ENCODE assay signal across 8 cellular contexts in genomic region chr6:32113386-32114352, GRCh38. TPM values are rescaled to one million over a fixed set of nuclear protein-coding genes. Genes with fewer than 3 reads are reported as not detected.
DNase-seq lines count a peak whose midpoint lies in the region; ATAC-seq and TF ChIP-seq lines count a peak whose summit lies in the region.

No MANE protein-coding gene starts in this region.

- no peaks in the 10 kb centered on the region for H3K9me3 Mint-ChIP-seq in activated T-helper 17 cell treated with anti-CD3 and anti-CD28 coated beads, Interleukin-2, amount 50 U/mL, for 72 hours

- H3K36me3 Mint-ChIP-seq in activated T-helper 17 cell treated with anti-CD3 and anti-CD28 coated beads, Interleukin-2, amount 50 U/mL, for 72 hours (ENCODE audit: low read depth): peaks cover 41% of the 10 kb centered on the region

- H3K27me3 ChIP-seq in osteoblast (ENCODE audit: insufficient read depth, low read length): peaks cover 19% of the 10 kb centered on the region

- H4K20me1 ChIP-seq in osteoblast (ENCODE audit: insufficient read depth, low read length): peaks cover 5% of the 10 kb centered on the region

- H3K36me3 ChIP-seq in osteoblast (ENCODE audit: insufficient read depth, low read length): peaks cover 22% of the 10 kb centered on the region

- peak overlapping the region; percentile 86 for H3K27ac ChIP-seq in osteoblast (ENCODE audit: low read depth, low read length)

- H2AFZ ChIP-seq in osteoblast (ENCODE audit: low read length): no peak overlapping the region

- no peaks in the 10 kb centered on the region for H3K79me2 ChIP-seq in osteoblast (ENCODE audit: insufficient read depth, low read length)

- H3K4me3 Mint-ChIP-seq in activated T-helper 17 cell treated with anti-CD3 and anti-CD28 coated beads, Interleukin-2, amount 50 U/mL, for 72 hours: no peak overlapping the region

- H3K4me1 ChIP-seq in osteoblast (ENCODE audit: insufficient read depth, low read length): peaks cover 26% of the 10 kb centered on the region

- peak overlapping the region; percentile 15 for H3K27ac Mint-ChIP-seq in activated T-helper 17 cell treated with anti-CD3 and anti-CD28 coated beads, Interleukin-2, amount 50 U/mL, for 72 hours

- no peak overlapping the region for H3K4me3 ChIP-seq in osteoblast (ENCODE audit: insufficient read depth, low read length)

- peak overlapping the region; percentile 31 for H3K4me2 ChIP-seq in osteoblast (ENCODE audit: insufficient read depth, low read length)

- H3K27me3 Mint-ChIP-seq in activated T-helper 17 cell treated with anti-CD3 and anti-CD28 coated beads, Interleukin-2, amount 50 U/mL, for 72 hours: peaks cover 4% of the 10 kb centered on the region

- intact Hi-C loops in head of caudate nucleus (cut with DNase I): no loop called here

- in situ Hi-C loops in G401 (cut with HindIII; ENCODE audit: low sequenced_read_pairs): no loop called here

- peaks cover 10% of the 10 kb centered on the region for H3K4me1 Mint-ChIP-seq in activated T-helper 17 cell treated with anti-CD3 and anti-CD28 coated beads, Interleukin-2, amount 50 U/mL, for 72 hours

- DNase-seq in G401 (ENCODE audit: low spot score) (peak; percentile 58), head of caudate nucleus (peak in 36 of 42 donors; percentile 14 to 83 (median 52)), osteoblast (ENCODE audit: insufficient read length, low spot score, missing footprints) (peak; percentile 98), LoVo (ENCODE audit: low spot score) (no peak)
- no peak for DNase-seq in activated naive CD4-positive, alpha-beta T cell (lab: John Stamatoyannopoulos, UW)
- DNase-seq in activated CD4-positive, alpha-beta T cell treated with anti-CD3 and anti-CD28 coated beads, Interleukin-2, amount 50 U/mL, for 48 hours: no peak

- ATAC-seq in activated T-helper 17 cell treated with anti-CD3 and anti-CD28 coated beads, Interleukin-2, amount 50 U/mL, for 72 hours (replicated peaks): no peak
- ATAC-seq in GM21786 (IDR thresholded peaks at IDR 0.05; ENCODE audit: unreplicated experiment): no peak

- H3K9me3 ChIP-seq in osteoblast (ENCODE audit: low read depth, low read length): no peaks in the 10 kb centered on the region

- TF ChIP-seq CTCF in osteoblast (IDR thresholded peaks at IDR 0.05; ENCODE audit: extremely low read depth, low read depth, low read length): peak; percentile 85

RNA-seq across cellular contexts. Expression of gene TNXB, which starts 4.5 kb away (rescaled TPM):
- under 0.01 TPM in 1 of 2 replicates, not detected in the other for total RNA-seq in G401 (2014; rRNA removed; shearing (Covaris generic))
- total RNA-seq in activated T-helper 17 cell treated with anti-CD3 and anti-CD28 coated beads, Interleukin-2, amount 50 U/mL, for 72 hours: 10 to 100 TPM in 1 of 2 donors, 1 to 10 TPM in 1; 7.2 to 26.8 TPM
- 8.3 and 11.9 TPM in 2 replicates for total RNA-seq in osteoblast

RNA-seq across cellular contexts. Expression of gene ATF6B, which starts 14.4 kb away (rescaled TPM):
- 21.1 and 23.1 TPM in 2 replicates for total RNA-seq in G401 (2014; rRNA removed; shearing (Covaris generic))
- total RNA-seq in activated T-helper 17 cell treated with anti-CD3 and anti-CD28 coated beads, Interleukin-2, amount 50 U/mL, for 72 hours: 10 to 100 TPM; 73.4 to 99.9 TPM
- total RNA-seq in osteoblast: 27.5 and 30.1 TPM in 2 replicates

RNA-seq across cellular contexts. Expression of gene FKBPL, which starts 16.4 kb away (rescaled TPM):
- total RNA-seq in G401 (2014; rRNA removed; shearing (Covaris generic)): 9.5 and 20.2 TPM in 2 replicates
- 1 to 10 TPM; 7.4 to 9.3 TPM for total RNA-seq in activated T-helper 17 cell treated with anti-CD3 and anti-CD28 coated beads, Interleukin-2, amount 50 U/mL, for 72 hours
- 9.8 and 11.5 TPM in 2 replicates for total RNA-seq in osteoblast

RNA-seq across cellular contexts. Expression of gene PRRT1, which starts 38.1 kb away (rescaled TPM):
- total RNA-seq in G401 (2014; rRNA removed; shearing (Covaris generic)): 0.51 TPM in 1 of 2 replicates, not detected in the other
- under 1 TPM; 0.17 to 0.29 TPM for total RNA-seq in activated T-helper 17 cell treated with anti-CD3 and anti-CD28 coated beads, Interleukin-2, amount 50 U/mL, for 72 hours
- under 0.01 TPM in 1 of 2 replicates, not detected in the other for total RNA-seq in osteoblast

RNA-seq across cellular contexts. Expression of gene PPT2, which starts 40.3 kb away (rescaled TPM):
- total RNA-seq in G401 (2014; rRNA removed; shearing (Covaris generic)): 37.3 and 38.5 TPM in 2 replicates
- total RNA-seq in activated T-helper 17 cell treated with anti-CD3 and anti-CD28 coated beads, Interleukin-2, amount 50 U/mL, for 72 hours: 10 to 100 TPM; 10.5 to 18.0 TPM
- 6.5 and 8.3 TPM in 2 replicates for total RNA-seq in osteoblast

Comparison
In these comparisons a context has a peak if more than half of its experiments do, and no peak if none do; other contexts are left out.
1. DNase-seq: peak in G401 (single experiment), head of caudate nucleus (36 of 42) and osteoblast (single experiment); none in LoVo (single experiment), activated naive CD4-positive, alpha-beta T cell (0 of 4) and activated CD4-positive, alpha-beta T cell treated with anti-CD3 and anti-CD28 coated beads, Interleukin-2, amount 50 U/mL, for 48 hours (0 of 2).